8 cellular contexts compared by ENCODE assay signal in the genomic region with DNA sequence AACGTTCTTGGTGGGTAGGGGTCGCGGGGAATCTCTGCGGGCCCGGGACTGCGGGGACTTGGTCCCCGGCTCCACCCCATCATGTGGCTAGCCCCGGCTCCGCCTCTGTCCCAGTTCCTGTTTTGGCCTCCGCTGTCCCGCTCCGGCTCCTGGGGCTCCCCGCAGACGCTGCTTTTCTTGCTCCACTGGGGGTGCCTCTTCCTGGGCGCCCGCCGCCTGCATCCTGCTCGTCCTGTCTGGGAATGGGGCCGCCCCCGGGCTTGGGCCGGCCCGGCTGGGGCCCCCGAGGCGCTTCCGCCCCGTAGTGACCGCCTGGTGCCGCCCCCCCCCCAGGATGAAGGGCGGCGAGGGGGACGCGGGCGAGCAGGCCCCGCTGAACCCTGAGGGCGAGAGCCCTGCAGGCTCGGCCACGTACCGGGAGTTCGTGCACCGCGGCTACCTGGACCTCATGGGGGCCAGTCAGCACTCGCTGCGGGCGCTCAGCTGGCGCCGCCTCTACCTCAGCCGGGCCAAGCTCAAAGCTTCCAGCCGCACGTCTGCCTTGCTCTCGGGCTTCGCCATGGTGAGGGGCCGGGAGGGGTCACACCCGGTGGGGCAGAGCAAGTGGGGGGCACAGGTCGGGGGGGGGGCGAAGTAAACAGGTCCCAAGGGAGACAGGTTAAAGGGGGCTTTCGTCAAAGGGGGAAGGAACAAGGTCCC. TPM values are rescaled to one million over a fixed set of nuclear protein-coding genes. Genes with fewer than 3 reads are reported as not detected.
DNase-seq lines count a peak whose midpoint lies in the region; ATAC-seq, FAIRE-seq and TF ChIP-seq lines count a peak whose summit lies in the region.

ORAI3 (plus strand) TSS at position 113 of the 699 bp plus-strand sequence; CDS start at position 335, 222 bp downstream.

- H3K27me3 ChIP-seq in MG63 (no peaks in the 10 kb centered on the region), endodermal cell (ENCODE audit: control insufficient read depth, insufficient read depth, low read length, poor library complexity, severe bottlenecking) (no peaks in the 10 kb centered on the region)

- peaks cover 12% of the 10 kb centered on the region for H3K4me1 ChIP-seq in endodermal cell (ENCODE audit: control insufficient read depth, insufficient read depth, low read length)

- peak within 1 kb of the TSS; percentile 95 for H3K27ac ChIP-seq in endodermal cell (ENCODE audit: low read depth, low read length)

- peak within 1 kb of the TSS; percentile 58 for H3K4me3 ChIP-seq in MG63
- peak within 1 kb of the TSS; percentile 91 for H3K4me3 ChIP-seq in endodermal cell (ENCODE audit: low read length)

- no peaks in the 10 kb centered on the region for H3K9me3 Mint-ChIP-seq in endodermal cell
- no peaks in the 10 kb centered on the region for H3K9me3 Mint-ChIP-seq in stimulated activated naive CD8-positive, alpha-beta T cell treated with anti-CD3 and anti-CD28 coated beads, Interleukin-15, amount 100 ng/mL, for 72 hours

- peaks cover 22% of the 10 kb centered on the region for H3K4me1 Mint-ChIP-seq in endodermal cell
- H3K4me1 Mint-ChIP-seq in stimulated activated naive CD8-positive, alpha-beta T cell treated with anti-CD3 and anti-CD28 coated beads, Interleukin-15, amount 100 ng/mL, for 72 hours: peaks cover 25% of the 10 kb centered on the region

- peak within 1 kb of the TSS; percentile 82 for H3K9ac ChIP-seq in endodermal cell (ENCODE audit: extremely low read depth, low read length, poor library complexity, severe bottlenecking)

- peak within 1 kb of the TSS; percentile 96 for H3K27ac Mint-ChIP-seq in endodermal cell
- peak within 1 kb of the TSS; percentile 84 to 90 for H3K27ac Mint-ChIP-seq in stimulated activated naive CD8-positive, alpha-beta T cell treated with anti-CD3 and anti-CD28 coated beads, Interleukin-15, amount 100 ng/mL, for 72 hours

- no peak for TF ChIP-seq CTCF in endodermal cell (conservative IDR thresholded peaks at IDR 0.05)

- peak; percentile 32 for DNase-seq in NCI-H1105 treated with DMSO at 0.1 percent for 48 hours (lab: John Stamatoyannopoulos, UW)
- DNase-seq in NCI-H1105 (lab: John Stamatoyannopoulos, UW): no peak
- DNase-seq in H54 (ENCODE audit: insufficient read length, low spot score): peak; percentile 57
- peak; percentile 61 for DNase-seq in MG63
- peak; percentile 59 for DNase-seq in activated CD4-positive, CD25-positive, alpha-beta regulatory T cell treated with anti-CD3 and anti-CD28 coated beads, Interleukin-2, amount 50 U/mL, for 72 hours
- peak; percentile 86 for DNase-seq in endodermal cell
- peak; percentile 59 to 71 for DNase-seq in lung microvascular endothelial cell (ENCODE audit: low read depth in 2 of 2)
- peak; percentile 33 to 44 for DNase-seq in stimulated activated naive CD8-positive, alpha-beta T cell treated with anti-CD3 and anti-CD28 coated beads, Interleukin-15, amount 100 ng/mL, for 72 hours

- peak; percentile 22; the same call in 1 of the 2 replicates for TF ChIP-seq POLR2A in H54 (IDR thresholded peaks at IDR 0.05; ENCODE audit: low read depth, low read length)

- H3K27me3 Mint-ChIP-seq in endodermal cell (ENCODE audit: insufficient read depth): no peaks in the 10 kb centered on the region
- no peaks in the 10 kb centered on the region for H3K27me3 Mint-ChIP-seq in stimulated activated naive CD8-positive, alpha-beta T cell treated with anti-CD3 and anti-CD28 coated beads, Interleukin-15, amount 100 ng/mL, for 72 hours

- ATAC-seq in stimulated activated naive CD8-positive, alpha-beta T cell treated with anti-CD3 and anti-CD28 coated beads, Interleukin-15, amount 100 ng/mL, for 72 hours: peak; percentile 54

- peaks cover 24% of the 10 kb centered on the region for H3K36me3 Mint-ChIP-seq in endodermal cell (ENCODE audit: low read depth)

- WGBS in endodermal cell (ENCODE audit: insufficient coverage in 1 of 2, insufficient read length in 1 of 2), 2 experiments: 0% methylated on average over 8 to 55 of the region's 56 CpGs

- H3K9me3 ChIP-seq in MG63: no peaks in the 10 kb centered on the region
- H3K9me3 ChIP-seq in endodermal cell (ENCODE audit: control insufficient read depth, low read length): no peaks in the 10 kb centered on the region

- H3K36me3 ChIP-seq in MG63 (peaks cover 16% of the 10 kb centered on the region), endodermal cell (ENCODE audit: control insufficient read depth, insufficient read depth, low read length) (peaks cover 30% of the 10 kb centered on the region)

- H3K4me3 Mint-ChIP-seq in endodermal cell: peak within 1 kb of the TSS; percentile 82
- H3K4me3 Mint-ChIP-seq in stimulated activated naive CD8-positive, alpha-beta T cell treated with anti-CD3 and anti-CD28 coated beads, Interleukin-15, amount 100 ng/mL, for 72 hours: peak within 1 kb of the TSS; percentile 89 to 95

- FAIRE-seq in H54 (lab: Jason Lieb, UNC): no peak

RNA-seq across cellular contexts. Expression of gene ORAI3, which starts in this region (rescaled TPM):
- total RNA-seq in MG63 (2014; rRNA removed; shearing (Covaris generic); ENCODE audit: low replicate concordance): 4.1 and 4.2 TPM in 2 replicates
- total RNA-seq in endodermal cell (10 to 100 TPM; 16.9 to 17.7 TPM), lung microvascular endothelial cell (22.9 and 24.8 TPM in 2 replicates)
- 9.2 TPM for polyA plus RNA-seq in endodermal cell (2013, experiment 1 of 2)
- polyA plus RNA-seq in endodermal cell (2013, experiment 2 of 2): 10.4 TPM
